In genomic region chr17:29568331-29569244, GRCh38 we compare ENCODE assay signal across 8 cellular contexts. TPM values are rescaled to one million over a fixed set of nuclear protein-coding genes. Genes with fewer than 3 reads are reported as not detected.
A peak's percentile ranks its signal among the peaks of the same experiment; 100 is the strongest.
DNase-seq lines count a peak whose midpoint lies in the region; ATAC-seq and TF ChIP-seq lines count a peak whose summit lies in the region.

A gene with protein sequence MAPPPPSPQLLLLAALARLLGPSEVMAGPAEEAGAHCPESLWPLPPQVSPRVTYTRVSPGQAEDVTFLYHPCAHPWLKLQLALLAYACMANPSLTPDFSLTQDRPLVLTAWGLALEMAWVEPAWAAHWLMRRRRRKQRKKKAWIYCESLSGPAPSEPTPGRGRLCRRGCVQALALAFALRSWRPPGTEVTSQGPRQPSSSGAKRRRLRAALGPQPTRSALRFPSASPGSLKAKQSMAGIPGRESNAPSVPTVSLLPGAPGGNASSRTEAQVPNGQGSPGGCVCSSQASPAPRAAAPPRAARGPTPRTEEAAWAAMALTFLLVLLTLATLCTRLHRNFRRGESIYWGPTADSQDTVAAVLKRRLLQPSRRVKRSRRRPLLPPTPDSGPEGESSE (plus strand): TSS chr17:29568701. CDS start chr17:29568759, 58 bp downstream.

- H3K27ac ChIP-seq in ascending aorta (peak within 1 kb of the TSS; percentile 86 to 91), hepatocyte (peak within 1 kb of the TSS; percentile 95)

- H3K4me2 ChIP-seq in hepatocyte: peak within 1 kb of the TSS; percentile 95

- no peak for TF ChIP-seq CTCF in ascending aorta (IDR thresholded peaks at IDR 0.05)
- peak; percentile 1 for TF ChIP-seq CTCF in hepatocyte (IDR thresholded peaks at IDR 0.05; ENCODE audit: poor library complexity)

- no peaks in the 10 kb centered on the region for H4K20me1 ChIP-seq in hepatocyte (ENCODE audit: insufficient read depth, poor library complexity, severe bottlenecking)

- ATAC-seq in sciatic nerve: peak; percentile 82

- POLR2A ChIA-PET in HEK293T (lab: Yijun Ruan, JAX): interaction anchor here (0.8 to 4.6 kb wide), 8 partner anchors 12 to 199 kb away, joined by 3 to 32 read pairs (median 6); partner anchors contain the start of gene ANKRD13B

- H3K79me2 ChIP-seq in hepatocyte: peaks cover 32% of the 10 kb centered on the region

- H3K4me3 ChIP-seq in ascending aorta (peak within 1 kb of the TSS; percentile 83 to 95), hepatocyte (peak within 1 kb of the TSS; percentile 90)

- H3K4me1 ChIP-seq in ascending aorta (peaks cover 13 to 27% of the 10 kb centered on the region in 2 donors), hepatocyte (ENCODE audit: insufficient read depth) (peaks cover 38% of the 10 kb centered on the region)

- CTCF ChIA-PET in HEK293T (lab: Yijun Ruan, JAX): interaction anchor here (0.6 to 1.7 kb wide), 5 partner anchors 12 to 426 kb away, joined by 3 to 5 read pairs (median 4); no protein-coding TSS in a partner anchor

- H3K9me3 ChIP-seq in ascending aorta: no peaks in the 10 kb centered on the region
- H3K9me3 ChIP-seq in hepatocyte (ENCODE audit: low read depth): no peaks in the 10 kb centered on the region

- peak within 1 kb of the TSS; percentile 89 for H2AFZ ChIP-seq in hepatocyte

- intact Hi-C loops in ascending aorta (cut with DNase I): loop anchor here (2.0 kb wide), 1 partner anchor 20 kb away; the partner anchor contains the start of gene GIT1
- intact Hi-C loops in sciatic nerve (cut with DNase I): no loop called here

- in situ Hi-C loops in G401 (cut with HindIII; ENCODE audit: low sequenced_read_pairs): no loop called here

- H3K36me3 ChIP-seq in ascending aorta: no peaks in the 10 kb centered on the region
- H3K36me3 ChIP-seq in hepatocyte (replicated peaks; ENCODE audit: insufficient read depth, low read depth): no peaks in the 10 kb centered on the region

- H3K9me2 ChIP-seq in hepatocyte (replicated peaks; ENCODE audit: insufficient read depth): no peaks in the 10 kb centered on the region

- H3K27me3 ChIP-seq in ascending aorta: no peaks in the 10 kb centered on the region
- no peaks in the 10 kb centered on the region for H3K27me3 ChIP-seq in hepatocyte

- 1% methylated on average over 49 of the region's 85 CpGs for WGBS in hepatocyte (ENCODE audit: low lambda C conversion rate, missing lambda C conversion rate)

- DNase-seq in G401 (ENCODE audit: low spot score) (peak; percentile 53), HEK293T (ENCODE audit: extremely low spot score) (peak; percentile 77), NCI-H1436 (lab: John Stamatoyannopoulos, UW) (peak; percentile 90), T-helper 9 cell (peak; percentile 85), ascending aorta (ENCODE audit: low spot score in 2 of 2) (peak in 1 of 2 donors; percentile 91), hepatocyte (ENCODE audit: low spot score) (peak; percentile 94), sciatic nerve (ENCODE audit: low spot score) (peak; percentile 93), cerebellar nuclear complex (lab: John Stamatoyannopoulos, UW) (no peak)

TF ChIP-seq in HEK293T, 16 proteins besides CTCF, POLR2A, EP300 and RAD21:
- no peak for TF ChIP-seq LEF1 (IDR thresholded peaks at IDR 0.05; ENCODE audit: borderline replicate concordance)
- TF ChIP-seq FOXM1 (IDR thresholded peaks at IDR 0.05; ENCODE audit: borderline replicate concordance): peak; percentile 18; the same call in 1 of the 2 replicates
- no peak for TF ChIP-seq HDGF (IDR thresholded peaks at IDR 0.05; ENCODE audit: borderline replicate concordance)
- TF ChIP-seq FOXK2 (IDR thresholded peaks at IDR 0.05): no peak

RNA-seq across cellular contexts. Expression of the gene that starts here (rescaled TPM):
- total RNA-seq in G401 (2014; rRNA removed; shearing (Covaris generic)): 72.2 and 119 TPM in 2 replicates
- total RNA-seq in ascending aorta (93.7 TPM), hepatocyte (43.4 and 52.9 TPM in 2 replicates), sciatic nerve (39.9 TPM)
- 92.9 and 94.2 TPM in 2 replicates for polyA plus RNA-seq in hepatocyte

Comparison
In these comparisons a context has a peak if more than half of its experiments do, and no peak if none do; other contexts are left out.
1. DNase-seq: peak in G401 (single experiment), HEK293T (single experiment), NCI-H1436 (single experiment), T-helper 9 cell (single experiment), hepatocyte (single experiment) and sciatic nerve (single experiment); none in cerebellar nuclear complex (0 of 2).